10 cellular contexts compared by ENCODE assay signal in the genomic region with DNA sequence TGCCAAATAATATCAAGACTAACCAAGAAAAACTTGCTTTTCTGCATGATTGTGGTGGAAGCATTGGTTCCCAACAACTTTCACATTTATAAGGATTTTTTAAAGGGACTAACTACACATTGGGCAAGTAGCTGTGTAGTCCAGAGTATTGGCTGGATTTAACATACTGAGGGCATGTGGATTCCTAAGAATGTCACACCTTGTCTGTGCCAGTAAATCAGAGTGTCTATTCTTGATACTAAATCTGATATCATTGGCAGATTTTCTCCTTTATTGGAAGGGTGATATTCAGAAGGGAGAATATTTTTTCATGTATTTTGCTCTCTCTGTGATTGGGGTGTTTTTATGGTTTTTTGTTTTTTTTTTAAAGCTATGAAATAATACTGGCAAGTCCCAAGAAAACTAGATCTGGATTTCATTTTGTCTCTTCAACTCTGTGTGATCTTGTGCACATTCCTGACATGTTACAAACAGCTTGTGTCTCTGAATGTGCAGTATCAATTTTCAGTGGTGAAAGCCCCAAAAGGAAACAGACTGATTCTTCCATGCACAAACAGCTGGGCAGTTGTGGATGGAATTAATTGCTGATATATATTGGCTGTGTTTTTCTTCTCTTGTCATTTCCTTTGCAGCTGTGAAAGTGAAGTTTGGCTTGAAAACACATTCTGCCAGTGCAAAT.
A peak's percentile ranks its signal among the peaks of the same experiment; 100 is the strongest.
DNase-seq lines count a peak whose midpoint lies in the region; ATAC-seq, FAIRE-seq and TF ChIP-seq lines count a peak whose summit lies in the region.
"Had no signal": no experiment of that assay in that cellular context is flagged by ENCODE, and none has a peak within 500 bp of the region (broad histone marks: within the 10 kb centered on the region; RNA-seq: fewer than 3 reads in every experiment).

No MANE protein-coding gene starts in this region.

- DNase-seq in GM23248 (peak; percentile 87), WTC11 (ENCODE audit: low spot score) (no peak), foreskin fibroblast (peak; percentile 87 to 93), smooth muscle cell of the brain vasculature (ENCODE audit: low read depth, low spot score) (peak; percentile 75), BE2C (no peak), small intestine (no peak), NCI-H524 (lab: John Stamatoyannopoulos, UW) (no peak)
- DNase-seq: effector CD4-positive, alpha-beta T cell had no signal

- no peaks in the 10 kb centered on the region for H3K9me2 ChIP-seq in GM23248 (ENCODE audit: insufficient read depth)

- peak overlapping the region; percentile 49 for H3K9ac ChIP-seq in GM23248

- no peaks in the 10 kb centered on the region for H3K36me3 Mint-ChIP-seq in WTC11

- no peaks in the 10 kb centered on the region for H3K9me3 ChIP-seq in GM23248 (ENCODE audit: low read depth)
- no peaks in the 10 kb centered on the region for H3K9me3 ChIP-seq in BE2C
- no peaks in the 10 kb centered on the region for H3K9me3 ChIP-seq in small intestine (ENCODE audit: control insufficient read depth, low read depth)
- H3K9me3 ChIP-seq: thoracic aorta had no signal

- peaks cover 74% of the 10 kb centered on the region for H3K79me2 ChIP-seq in GM23248 (ENCODE audit: insufficient read depth)

- in situ Hi-C loops in GM23248 (cut with MboI), result no loop called here

- FAIRE-seq in small intestine (lab: Jason Lieb, UNC), result no peak

- H3K4me3 ChIP-seq in GM23248 (peak overlapping the region; percentile 56), foreskin fibroblast (ENCODE audit: low read depth in 1 of 2, low read length in 2 of 2) (peak overlapping the region; percentile 14 to 19), BE2C (ENCODE audit: low read depth, low read length) (no peak overlapping the region), small intestine (ENCODE audit: low read depth in 1 of 2, low read length in 2 of 2) (no peak overlapping the region)
- H3K4me3 ChIP-seq: thoracic aorta had no signal

- H3K4me1 Mint-ChIP-seq in WTC11, result peaks cover 44% of the 10 kb centered on the region

- peaks cover 53% of the 10 kb centered on the region for H3F3A ChIP-seq in GM23248 (ENCODE audit: insufficient read depth)

- CTCF ChIA-PET in WTC11 (lab: Charles Lee), result interaction anchor here (2.1 kb wide), 1 partner anchor 191 kb away, joined by 8 read pairs; no protein-coding TSS in a partner anchor

- 0 out of 2 replicates have a peak overlapping the region, but pooled peaks have one; percentile 21 for H3K27ac Mint-ChIP-seq in WTC11

- H3K4me3 Mint-ChIP-seq in WTC11, result no peak overlapping the region

- ATAC-seq in WTC11 (no peak), GM21423 (IDR thresholded peaks at IDR 0.05; ENCODE audit: unreplicated experiment) (no peak)

- H3K4me1 ChIP-seq in GM23248 (ENCODE audit: insufficient read depth) (peaks cover 59% of the 10 kb centered on the region), BE2C (peaks cover 30% of the 10 kb centered on the region), small intestine (ENCODE audit: control insufficient read depth in 2 of 2, insufficient read depth in 1 of 2, low read depth in 1 of 2, low read length in 1 of 2) (peaks cover 0 to 28% of the 10 kb centered on the region in 2 donors)

- H3K36me3 ChIP-seq in GM23248 (ENCODE audit: low read depth) (no peaks in the 10 kb centered on the region), BE2C (no peaks in the 10 kb centered on the region), small intestine (ENCODE audit: control insufficient read depth in 2 of 2, insufficient read depth in 2 of 2, low read length in 2 of 2) (no peaks in the 10 kb centered on the region)
- H3K36me3 ChIP-seq: thoracic aorta had no signal

- H3K27me3 ChIP-seq in GM23248 (replicated peaks; ENCODE audit: insufficient read depth) (no peaks in the 10 kb centered on the region), BE2C (no peaks in the 10 kb centered on the region), small intestine (ENCODE audit: control insufficient read depth in 2 of 2, insufficient read depth in 2 of 2, low read length in 2 of 2) (no peaks in the 10 kb centered on the region)

- POLR2A ChIA-PET in WTC11 (lab: Charles Lee), result no interaction called here

- H3K27ac ChIP-seq in GM23248 (peak overlapping the region; percentile 91), small intestine (ENCODE audit: low read depth in 1 of 2, low read length in 1 of 2) (peak overlapping the region in 1 of 2 donors; percentile 8)

- no peaks in the 10 kb centered on the region for H4K20me1 ChIP-seq in GM23248 (ENCODE audit: insufficient read depth)

- peak overlapping the region; percentile 93 for H3K4me2 ChIP-seq in GM23248 (ENCODE audit: unreplicated experiment)

- H2AFZ ChIP-seq in GM23248, result no peak overlapping the region

- TF ChIP-seq CTCF in WTC11 (IDR thresholded peaks at IDR 0.05), result no peak
- no peak for TF ChIP-seq CTCF in foreskin fibroblast (IDR thresholded peaks at IDR 0.05; ENCODE audit: low read depth, low read length)
- no peak for TF ChIP-seq CTCF in BE2C (IDR thresholded peaks at IDR 0.05; ENCODE audit: low read depth, low read length)

- H3K9me3 Mint-ChIP-seq in WTC11, result no peaks in the 10 kb centered on the region

- no peaks in the 10 kb centered on the region for H3K27me3 Mint-ChIP-seq in WTC11 (ENCODE audit: low read depth)

TF ChIP-seq in WTC11, 78 proteins besides CTCF, POLR2A, EP300 and RAD21:
- TF ChIP-seq MYBL2 (CRISPR knock-in tag; IDR thresholded peaks at IDR 0.05), result no peak

Comparison
In these comparisons a context has a peak if more than half of its experiments do, and no peak if none do; other contexts are left out.
1. DNase-seq: peak in GM23248 (single experiment), foreskin fibroblast (2 of 2) and smooth muscle cell of the brain vasculature (single experiment); none in WTC11 (single experiment), BE2C (single experiment), small intestine (single experiment) and NCI-H524 (0 of 2).
2. H3K4me3 ChIP-seq: peak in GM23248 (single experiment) and foreskin fibroblast (2 of 2); none in BE2C (single experiment) and small intestine (0 of 2).